ENCODE assay signal across 24 cellular contexts in genomic region chr21:31543191-31543590, GRCh38.
DNase-seq lines count a peak whose midpoint lies in the region; ATAC-seq and TF ChIP-seq lines count a peak whose summit lies in the region.
"Had no signal": no experiment of that assay in that cellular context is flagged by ENCODE, and none has a peak within 500 bp of the region (broad histone marks: within the 10 kb centered on the region; RNA-seq: fewer than 3 reads in every experiment).

No MANE protein-coding gene starts in this region.

- H3K27ac Mint-ChIP-seq in Caco-2 (ENCODE audit: unreplicated experiment) = no peak overlapping the region
- H3K27ac Mint-ChIP-seq: activated CD8-positive, alpha-beta T cell treated with anti-CD3 and anti-CD28 coated beads for 36 hours; activated T-cell treated with anti-CD3 and anti-CD28 coated beads, Interleukin-2, amount 50 U/mL, for 24 hours; B cell; T-helper 1 cell treated with Interleukin-12 subunit alpha and Interleukin-12 subunit beta and Interleukin-4 antibody, amounts not matched to agents 30 μg/mL and 1 μg/mL, for 36 hours had no signal

- intact Hi-C loops in aorta (cut with DNase I) = no loop called here
- intact Hi-C loops in Caco-2 (cut with micrococcal nuclease; ENCODE audit: unreplicated experiment) = no loop called here

- no peaks in the 10 kb centered on the region for H3K4me1 Mint-ChIP-seq in Caco-2 (ENCODE audit: low read depth, unreplicated experiment)
- H3K4me1 Mint-ChIP-seq: B cell had no signal

- no peak for TF ChIP-seq CTCF in GM13976 (IDR thresholded peaks at IDR 0.05; ENCODE audit: borderline replicate concordance, control extremely low read depth, extremely low read depth, insufficient read depth, missing control alignments)
- no peak for TF ChIP-seq CTCF in Caco-2 (IDR thresholded peaks at IDR 0.05; ENCODE audit: insufficient read depth in 1 of 2, low read depth in 1 of 2, low read length in 1 of 2, severe bottlenecking in 1 of 2, unreplicated experiment in 1 of 2)

- CTCF ChIA-PET in Caco-2 (lab: Charles Lee) = no interaction called here

- BruUV-seq in Caco-2 (replicated peaks; lab: Mats Ljungman, UMichigan) = no TSS peak

- H3K9me3 ChIP-seq in SJCRH30 (replicated peaks) = no peaks in the 10 kb centered on the region
- no peaks in the 10 kb centered on the region for H3K9me3 ChIP-seq in aorta (ENCODE audit: control insufficient read depth, low read length)
- H3K9me3 ChIP-seq in Caco-2 = no peaks in the 10 kb centered on the region
- H3K9me3 ChIP-seq: body of pancreas, sigmoid colon, upper lobe of left lung had no signal

- H3K27me3 ChIP-seq in SJCRH30 (no peaks in the 10 kb centered on the region), aorta (ENCODE audit: control insufficient read depth in 1 of 2, insufficient read depth in 2 of 2, low read length in 1 of 2) (no peaks in the 10 kb centered on the region), Caco-2 (replicated peaks; ENCODE audit: control insufficient read depth, insufficient read depth, low read length) (no peaks in the 10 kb centered on the region)
- H3K27me3 ChIP-seq: body of pancreas, sigmoid colon, upper lobe of left lung had no signal

- ATAC-seq in aorta (ENCODE audit: low FRiP score) (peak; percentile 54), HG02798 (IDR thresholded peaks at IDR 0.05; ENCODE audit: poor library complexity, unreplicated experiment) (no peak)
- ATAC-seq: activated CD8-positive, alpha-beta T cell treated with anti-CD3 and anti-CD28 coated beads for 36 hours; body of pancreas; left lobe of liver had no signal

- H3K27me3 Mint-ChIP-seq in Caco-2 (ENCODE audit: insufficient read depth, unreplicated experiment) = no peaks in the 10 kb centered on the region
- H3K27me3 Mint-ChIP-seq: activated CD8-positive, alpha-beta T cell treated with anti-CD3 and anti-CD28 coated beads for 36 hours; activated T-cell treated with anti-CD3 and anti-CD28 coated beads, Interleukin-2, amount 50 U/mL, for 24 hours; B cell had no signal

- H3K36me3 ChIP-seq in SJCRH30 (no peaks in the 10 kb centered on the region), aorta (ENCODE audit: control insufficient read depth in 1 of 2, insufficient read depth in 2 of 2, low read length in 1 of 2) (no peaks in the 10 kb centered on the region), Caco-2 (ENCODE audit: control insufficient read depth, insufficient read depth, low read length) (no peaks in the 10 kb centered on the region)
- H3K36me3 ChIP-seq: sigmoid colon, upper lobe of left lung had no signal

- in situ Hi-C loops in GM13976 (cut with MboI; ENCODE audit: low sequenced_read_pairs, unreplicated experiment) = no loop called here

- H3K4me3 ChIP-seq in SJCRH30 = peak overlapping the region; percentile 31
- H3K4me3 ChIP-seq in aorta (ENCODE audit: low read length in 2 of 2) = no peak overlapping the region
- no peak overlapping the region for H3K4me3 ChIP-seq in Caco-2 (ENCODE audit: low read depth, low read length)
- H3K4me3 ChIP-seq: body of pancreas, coronary artery, sigmoid colon, upper lobe of left lung had no signal

- H3K4me3 Mint-ChIP-seq in Caco-2 (ENCODE audit: unreplicated experiment) = no peak overlapping the region
- H3K4me3 Mint-ChIP-seq: activated CD8-positive, alpha-beta T cell treated with anti-CD3 and anti-CD28 coated beads for 36 hours; activated T-cell treated with anti-CD3 and anti-CD28 coated beads, Interleukin-2, amount 50 U/mL, for 24 hours; B cell; T-helper 1 cell treated with Interleukin-12 subunit alpha and Interleukin-12 subunit beta and Interleukin-4 antibody, amounts not matched to agents 30 μg/mL and 1 μg/mL, for 36 hours had no signal

- 5 to 27% methylated on average over 16 of the region's 16 CpGs for WGBS in aorta, 2 donors

- POLR2A ChIA-PET in Caco-2 (lab: Charles Lee) = no interaction called here

- DNase-seq in SJCRH30 (peak; percentile 21 to 61), cerebellar cortex (ENCODE audit: low spot score) (peak; percentile 55), medulla oblongata (ENCODE audit: extremely low spot score) (peak; percentile 56), aorta (peak; percentile 47 to 61), GM13976 (ENCODE audit: low spot score) (no peak), Caco-2 (no peak)
- DNase-seq: activated CD4-positive, CD25-positive, alpha-beta regulatory T cell; activated CD8-positive, alpha-beta T cell treated with anti-CD3 and anti-CD28 coated beads for 36 hours; activated naive CD4-positive, alpha-beta T cell treated with anti-CD3 and anti-CD28 coated beads, Interleukin-2, amount 50 U/mL, for 16 hours; activated T-cell treated with anti-CD3 and anti-CD28 coated beads, Interleukin-2, amount 50 U/mL, for 24 hours; Kasumi-1; NCI-H524 treated with DMSO at 0.1 percent for 48 hours; nucleus accumbens; SHP77 treated with DMSO at 0.1 percent for 48 hours; sigmoid colon; stimulated activated CD4-positive, alpha-beta T cell treated with anti-CD3 and anti-CD28 coated beads, Interleukin-2, amount 100 ng/mL, for 24 hours; stimulated activated naive CD4-positive, alpha-beta T cell treated with Interleukin-2 at 50 U/mL for 16 hours; upper lobe of left lung had no signal

- no peaks in the 10 kb centered on the region for H3K4me1 ChIP-seq in SJCRH30
- H3K4me1 ChIP-seq in aorta (ENCODE audit: control insufficient read depth in 1 of 2, insufficient read depth in 2 of 2, low read length in 2 of 2) = no peaks in the 10 kb centered on the region
- H3K4me1 ChIP-seq in Caco-2 = no peaks in the 10 kb centered on the region
- H3K4me1 ChIP-seq: body of pancreas, sigmoid colon, upper lobe of left lung had no signal

- H3K27ac ChIP-seq in SJCRH30 (no peak overlapping the region), aorta (ENCODE audit: low read depth in 1 of 2, low read length in 2 of 2) (no peak overlapping the region)
- H3K27ac ChIP-seq: body of pancreas, coronary artery, sigmoid colon, upper lobe of left lung had no signal

- H3K36me3 Mint-ChIP-seq in Caco-2 (ENCODE audit: insufficient read depth, unreplicated experiment) = no peaks in the 10 kb centered on the region

- H3K9me3 Mint-ChIP-seq in Caco-2 (ENCODE audit: unreplicated experiment) = no peaks in the 10 kb centered on the region
- H3K9me3 Mint-ChIP-seq: activated CD8-positive, alpha-beta T cell treated with anti-CD3 and anti-CD28 coated beads for 36 hours; activated T-cell treated with anti-CD3 and anti-CD28 coated beads, Interleukin-2, amount 50 U/mL, for 24 hours; T-helper 1 cell treated with Interleukin-12 subunit alpha and Interleukin-12 subunit beta and Interleukin-4 antibody, amounts not matched to agents 30 μg/mL and 1 μg/mL, for 36 hours had no signal

Comparison
In these comparisons a context has a peak if more than half of its experiments do, and no peak if none do; other contexts are left out.
1. DNase-seq: peak in SJCRH30 (2 of 2), cerebellar cortex (single experiment), medulla oblongata (single experiment) and aorta (2 of 2); none in GM13976 (single experiment) and Caco-2 (0 of 2).